Comparison of ENCODE assay signal across 8 cellular contexts in genomic region chr11:118927554-118928107, GRCh38. TPM values are rescaled to one million over a fixed set of nuclear protein-coding genes. Genes with fewer than 3 reads are reported as not detected.
DNase-seq lines count a peak whose midpoint lies in the region; ATAC-seq, FAIRE-seq and TF ChIP-seq lines count a peak whose summit lies in the region.

No MANE protein-coding gene starts in this region.

- no peaks in the 10 kb centered on the region for H3K79me2 ChIP-seq in SU-DHL-6 (ENCODE audit: insufficient read depth, low read length)

- H4K20me1 ChIP-seq in SU-DHL-6 (ENCODE audit: low read depth, low read length): no peaks in the 10 kb centered on the region

- no peaks in the 10 kb centered on the region for H3K36me3 ChIP-seq in SU-DHL-6 (ENCODE audit: low read length)

- FAIRE-seq in GM12892 (lab: Jason Lieb, UNC): peak; percentile 30

- H3K9me3 ChIP-seq in SU-DHL-6 (ENCODE audit: insufficient read depth, low read length): no peaks in the 10 kb centered on the region

- H3K27ac ChIP-seq in SU-DHL-6 (ENCODE audit: low read depth, low read length): 0 out of 2 replicates have a peak overlapping the region, but pooled peaks have one; percentile 7

- H3K4me3 ChIP-seq in SU-DHL-6 (ENCODE audit: insufficient read depth, low read length, poor library complexity, severe bottlenecking) (peak overlapping the region; percentile 68), fibroblast of mammary gland (ENCODE audit: control insufficient read depth, low read depth, low read length) (peak overlapping the region; percentile 14), skeletal muscle cell (ENCODE audit: low read depth, low read length) (peak overlapping the region; percentile 66)

- TF ChIP-seq CTCF in SU-DHL-6 (IDR thresholded peaks at IDR 0.05; ENCODE audit: insufficient read depth, low read length, poor library complexity, severe bottlenecking) (no peak), fibroblast of mammary gland (conservative IDR thresholded peaks at IDR 0.05; ENCODE audit: control insufficient read depth, insufficient read depth, low read depth, low read length) (no peak)

- TF ChIP-seq POLR2A in GM12892 (IDR thresholded peaks at IDR 0.05; ENCODE audit: low read depth, low read length): no peak

- H3K9ac ChIP-seq in SU-DHL-6 (ENCODE audit: low read length): peak overlapping the region; percentile 63

- no peak overlapping the region for H2AFZ ChIP-seq in SU-DHL-6 (ENCODE audit: low read depth, low read length, severe bottlenecking)

- DNase-seq in GM12892 (ENCODE audit: insufficient read length): no peak
- no peak for DNase-seq in fibroblast of mammary gland (ENCODE audit: low read depth)
- no peak for DNase-seq in skeletal muscle cell (ENCODE audit: low read depth)
- DNase-seq in NCI-H187 (lab: John Stamatoyannopoulos, UW): no peak
- DNase-seq in CD1c-positive myeloid dendritic cell (ENCODE audit: extremely low spot score): no peak
- DNase-seq in stimulated activated CD4-positive, alpha-beta T cell treated with anti-CD3 and anti-CD28 coated beads, Interleukin-4, amount 100 ng/mL, for 4 hours: no peak

- peak overlapping the region; percentile 85 for H3K4me2 ChIP-seq in SU-DHL-6 (ENCODE audit: low read depth, low read length, poor library complexity, severe bottlenecking)

- no peaks in the 10 kb centered on the region for H3K27me3 ChIP-seq in SU-DHL-6 (ENCODE audit: low read length)

- H3F3A ChIP-seq in SU-DHL-6 (ENCODE audit: insufficient read depth): peaks cover 19% of the 10 kb centered on the region

- no peak for ATAC-seq in GM18519 (IDR thresholded peaks at IDR 0.05; ENCODE audit: low FRiP score, unreplicated experiment)

- no peaks in the 10 kb centered on the region for H3K9me2 ChIP-seq in SU-DHL-6 (replicated peaks; ENCODE audit: insufficient read depth, low read length)

RNA-seq across cellular contexts. Expression of gene BCL9L, which starts 1.9 kb away (rescaled TPM):
- polyA plus RNA-seq in GM12892 (2012; ENCODE audit: missing spikeins): 3.1 TPM

RNA-seq across cellular contexts. Expression of gene UPK2, which starts 28.5 kb away (rescaled TPM):
- polyA plus RNA-seq in GM12892 (2012; ENCODE audit: missing spikeins): 1.5 TPM

RNA-seq across cellular contexts. Expression of gene FOXR1, which starts 43.9 kb away (rescaled TPM):
- polyA plus RNA-seq in GM12892 (2012; ENCODE audit: missing spikeins): not detected

RNA-seq across cellular contexts. Expression of gene CXCR5, which starts 43.9 kb away (rescaled TPM):
- 2.1 TPM for polyA plus RNA-seq in GM12892 (2012; ENCODE audit: missing spikeins)

Comparison
In these comparisons a context has a peak if more than half of its experiments do, and no peak if none do; other contexts are left out.
1. H3K4me3 ChIP-seq: peak in every context shown above with its lines; median percentile 68 in SU-DHL-6; 66 in skeletal muscle cell; 14 in fibroblast of mammary gland.